In the genomic region with DNA sequence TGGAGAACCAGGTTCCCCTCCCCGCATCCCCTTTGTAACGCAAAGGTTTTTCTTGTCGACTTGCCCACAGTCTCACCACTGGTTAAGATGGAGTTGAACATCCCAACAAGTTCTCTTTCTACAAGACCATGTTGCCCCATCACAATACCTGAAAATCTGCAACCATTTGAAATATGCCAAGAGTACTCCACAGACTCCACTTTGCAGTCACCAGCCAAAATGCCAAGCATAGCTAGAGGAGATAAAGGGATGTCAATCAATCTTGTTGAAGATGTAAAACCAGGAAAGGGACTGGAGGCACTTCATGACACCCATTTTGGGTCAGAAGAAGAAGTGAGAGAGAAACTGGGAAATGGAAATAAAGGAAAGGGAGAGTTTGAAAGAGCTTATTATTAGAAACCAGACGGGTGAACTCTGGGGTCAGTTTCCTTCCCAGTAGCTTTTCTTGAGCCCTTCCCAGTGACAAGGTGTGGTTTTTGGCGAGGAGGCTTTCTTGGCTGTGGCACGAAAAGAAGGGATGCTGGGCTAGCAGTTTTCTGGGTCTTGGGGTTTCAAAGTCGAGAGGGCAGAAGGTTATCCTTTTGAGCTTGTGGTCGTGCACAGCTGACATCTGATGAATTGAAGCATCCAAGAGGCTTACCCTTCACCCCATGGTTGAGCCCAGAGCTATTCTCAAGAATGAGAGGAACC, we compare ENCODE assay signal across 20 cellular contexts.
"Had no signal": no experiment of that assay in that cellular context is flagged by ENCODE, and none has a peak within 500 bp of the region (broad histone marks: within the 10 kb centered on the region; RNA-seq: fewer than 3 reads in every experiment).

No MANE protein-coding gene starts in this region.

- H3K27ac ChIP-seq: coronary artery, gastroesophageal sphincter, heart left ventricle, neutrophil, ovary, psoas muscle, tibial artery had no signal

- H3K36me3 ChIP-seq: gastroesophageal sphincter, heart left ventricle, neutrophil, ovary, tibial artery had no signal

- H3K27me3 ChIP-seq: ovary had no signal

- DNase-seq: activated B cell treated with CpG ODN at 0.5 μM for 24 hours; activated CD4-positive, alpha-beta T cell treated with anti-CD3 and anti-CD28 coated beads for 36 hours; activated CD4-positive, alpha-beta T cell treated with anti-CD3 and anti-CD28 coated beads, Interleukin-2, amount 50 U/mL, for 48 hours; activated effector memory CD4-positive, alpha-beta T cell treated with Interleukin-2 at 50 U/mL for 16 hours; activated naive CD4-positive, alpha-beta T cell treated with anti-CD3 and anti-CD28 coated beads for 36 hours; activated naive CD8-positive, alpha-beta T cell treated with anti-CD3 and anti-CD28 coated beads, Interleukin-2, amount 10 ng/mL, durations not matched to agents 7 days and 5 days; activated T-cell treated with anti-CD3 and anti-CD28 coated beads, Interleukin-2, amount 50 U/mL, for 48 hours; amniotic stem cell; endodermal cell; heart left ventricle; ovary; psoas muscle; right cardiac atrium; stimulated activated CD4-positive, alpha-beta T cell treated with anti-CD3 and anti-CD28 coated beads, Interleukin-12 subunit alpha, Interleukin-12 subunit beta, amount 100 ng/mL, for 4 hours; stimulated activated naive CD8-positive, alpha-beta T cell treated with anti-CD3 and anti-CD28 coated beads, Interleukin-15, amount 100 ng/mL, for 72 hours; T1000; tibial artery had no signal

- H3K4me1 ChIP-seq: psoas muscle, tibial artery had no signal

- H3K4me3 ChIP-seq: coronary artery, gastroesophageal sphincter, heart left ventricle, ovary, psoas muscle, tibial artery had no signal

- H3K9me3 ChIP-seq: gastroesophageal sphincter, heart left ventricle, neutrophil, ovary, psoas muscle, tibial artery had no signal

- ATAC-seq: activated CD4-positive, alpha-beta T cell treated with anti-CD3 and anti-CD28 coated beads for 36 hours; gastroesophageal sphincter; heart left ventricle; psoas muscle; right cardiac atrium; stimulated activated naive CD8-positive, alpha-beta T cell treated with anti-CD3 and anti-CD28 coated beads, Interleukin-15, amount 100 ng/mL, for 72 hours had no signal
